Comparison of ENCODE assay signal across 8 cellular contexts in the genomic region with DNA sequence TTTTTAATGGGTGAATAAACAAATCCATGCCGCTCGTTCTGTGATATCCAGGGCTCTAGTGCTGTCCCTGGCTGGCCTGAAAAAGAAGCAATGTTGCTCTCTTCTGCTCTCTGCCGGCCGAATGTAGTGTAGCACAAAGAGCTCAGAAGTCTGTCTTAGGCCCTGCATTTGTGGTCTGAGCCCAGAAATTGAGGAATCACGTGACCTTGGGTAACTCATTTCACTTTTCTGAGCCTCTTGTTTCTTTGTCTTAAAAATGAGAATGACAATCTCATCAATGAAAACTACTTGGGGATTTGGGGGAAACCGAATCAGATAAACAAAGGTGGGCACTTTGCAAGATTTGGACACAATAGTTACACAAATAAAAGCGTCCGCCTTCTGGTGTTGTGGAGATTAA.
A peak's percentile ranks its signal among the peaks of the same experiment; 100 is the strongest.
DNase-seq lines count a peak whose midpoint lies in the region; ATAC-seq and TF ChIP-seq lines count a peak whose summit lies in the region.

No MANE protein-coding gene starts in this region.

- no peaks in the 10 kb centered on the region for H3K27me3 ChIP-seq in uterus

- H3K4me3 ChIP-seq in fibroblast of villous mesenchyme (ENCODE audit: low read depth, low read length) (no peak overlapping the region), uterus (no peak overlapping the region)

- no peak overlapping the region for H3K4me3 Mint-ChIP-seq in activated T-cell treated with anti-CD3 and anti-CD28 coated beads, Interleukin-2, amount 50 U/mL, for 24 hours

- DNase-seq in CMK (ENCODE audit: low read depth) (peak; percentile 20), NCI-H526 treated with DMSO at 0.1 percent for 48 hours (lab: John Stamatoyannopoulos, UW) (peak; percentile 5), fibroblast of villous mesenchyme (ENCODE audit: low read depth) (peak; percentile 51), nucleus accumbens (lab: John Stamatoyannopoulos, UW) (peak in 46 of 56 donors; percentile 5 to 81 (median 38)), uterus (peak; percentile 37 to 63)
- peak; percentile 55 for DNase-seq in activated T-cell treated with anti-CD3 and anti-CD28 coated beads, Interleukin-2, amount 50 U/mL, for 24 hours

- H3K4me1 Mint-ChIP-seq in activated T-cell treated with anti-CD3 and anti-CD28 coated beads, Interleukin-2, amount 50 U/mL, for 24 hours (ENCODE audit: low read depth) = no peaks in the 10 kb centered on the region

- peak; percentile 57 for ATAC-seq in GM21723 (IDR thresholded peaks at IDR 0.05; ENCODE audit: unreplicated experiment)
- no peak for ATAC-seq in HG03280 (IDR thresholded peaks at IDR 0.05; ENCODE audit: unreplicated experiment)

- TF ChIP-seq CTCF in fibroblast of villous mesenchyme (IDR thresholded peaks at IDR 0.05; ENCODE audit: insufficient read depth, low read depth, low read length) = peak; percentile 79
- peak; percentile 59 to 76 (median 72) for TF ChIP-seq CTCF in uterus (IDR thresholded peaks at IDR 0.05)

- TF ChIP-seq POLR2A in uterus (IDR thresholded peaks at IDR 0.05) = no peak

- H3K9me3 Mint-ChIP-seq in activated T-cell treated with anti-CD3 and anti-CD28 coated beads, Interleukin-2, amount 50 U/mL, for 24 hours = no peaks in the 10 kb centered on the region

- H3K27me3 Mint-ChIP-seq in activated T-cell treated with anti-CD3 and anti-CD28 coated beads, Interleukin-2, amount 50 U/mL, for 24 hours = peaks cover 19% of the 10 kb centered on the region

- no peak overlapping the region for H3K27ac Mint-ChIP-seq in activated T-cell treated with anti-CD3 and anti-CD28 coated beads, Interleukin-2, amount 50 U/mL, for 24 hours

- H3K36me3 Mint-ChIP-seq in activated T-cell treated with anti-CD3 and anti-CD28 coated beads, Interleukin-2, amount 50 U/mL, for 24 hours (ENCODE audit: low read depth) = no peaks in the 10 kb centered on the region

- intact Hi-C loops in uterus (cut with DNase I; ENCODE audit: low total_unique reads) = no loop called here

- no peaks in the 10 kb centered on the region for H3K4me1 ChIP-seq in uterus

- H3K9me3 ChIP-seq in uterus = no peaks in the 10 kb centered on the region

- H3K27ac ChIP-seq in uterus = no peak overlapping the region

- no peaks in the 10 kb centered on the region for H3K36me3 ChIP-seq in uterus

Comparison
In these comparisons a context has a peak if more than half of its experiments do, and no peak if none do; other contexts are left out.
1. DNase-seq: peak in every context shown above with its lines; median percentile 55 in activated T-cell treated with anti-CD3 and anti-CD28 coated beads, Interleukin-2, amount 50 U/mL, for 24 hours; 51 in fibroblast of villous mesenchyme; 50 in uterus; 38 in nucleus accumbens; 20 in CMK; 5 in NCI-H526 treated with DMSO at 0.1 percent for 48 hours.